ENCODE assay signal across 10 cellular contexts in genomic region chr5:62340392-62340791, GRCh38. TPM values are rescaled to one million over a fixed set of nuclear protein-coding genes. Genes with fewer than 3 reads are reported as not detected.
DNase-seq lines count a peak whose midpoint lies in the region; ATAC-seq and TF ChIP-seq lines count a peak whose summit lies in the region.
"Had no signal": no experiment of that assay in that cellular context is flagged by ENCODE, and none has a peak within 500 bp of the region (broad histone marks: within the 10 kb centered on the region; RNA-seq: fewer than 3 reads in every experiment).

No MANE protein-coding gene starts in this region.

- no peak overlapping the region for H3K4me3 Mint-ChIP-seq in CD8-positive, alpha-beta memory T cell
- H3K4me3 Mint-ChIP-seq in HFFc6 = no peak overlapping the region

- TF ChIP-seq CTCF in HFFc6 (IDR thresholded peaks at IDR 0.05) = peak; percentile 60
- peak; percentile 54 for TF ChIP-seq CTCF in WERI-Rb-1 (IDR thresholded peaks at IDR 0.05; ENCODE audit: low read depth, low read length)
- TF ChIP-seq CTCF in liver (IDR thresholded peaks at IDR 0.05; ENCODE audit: low read depth, low read length, missing input control) = peak; percentile 27
- TF ChIP-seq CTCF in GM13976 (IDR thresholded peaks at IDR 0.05; ENCODE audit: borderline replicate concordance, control extremely low read depth, extremely low read depth, insufficient read depth, missing control alignments) = no peak

- no peak for ATAC-seq in activated naive CD4-positive, alpha-beta T cell treated with anti-CD3 and anti-CD28 coated beads, Interleukin-2, amount 50 U/mL, for 72 hours

- peaks cover 0 to 13% (median 2%) of the 10 kb centered on the region in 3 donors for H3K36me3 Mint-ChIP-seq in CD8-positive, alpha-beta memory T cell
- H3K36me3 Mint-ChIP-seq in HFFc6 (ENCODE audit: low read depth) = peaks cover 4% of the 10 kb centered on the region; the same call in 1 of the 2 replicates
- peaks cover 0 to 17% of the 10 kb centered on the region in 2 donors for H3K36me3 Mint-ChIP-seq in activated naive CD4-positive, alpha-beta T cell treated with anti-CD3 and anti-CD28 coated beads, Interleukin-2, amount 50 U/mL, for 72 hours

- CTCF ChIA-PET in CD8-positive, alpha-beta memory T cell (lab: Charles Lee) = interaction anchor here (0.7 to 0.9 kb wide), 2 partner anchors 21 to 47 kb away, joined by 3 read pairs; no protein-coding TSS in a partner anchor

- 60% methylated on average over 1 of the region's 1 CpG for WGBS in liver

- no peaks in the 10 kb centered on the region for H3K27me3 ChIP-seq in CD8-positive, alpha-beta memory T cell (ENCODE audit: insufficient read depth, low read length, poor library complexity, severe bottlenecking)
- no peaks in the 10 kb centered on the region for H3K27me3 ChIP-seq in WERI-Rb-1 (ENCODE audit: insufficient read depth, low read depth, severe bottlenecking)
- no peaks in the 10 kb centered on the region for H3K27me3 ChIP-seq in liver (ENCODE audit: control insufficient read depth in 4 of 4, insufficient read depth in 4 of 4, low read length in 3 of 4)
- H3K27me3 ChIP-seq: SJCRH30 had no signal

- no peaks in the 10 kb centered on the region for H3K27me3 Mint-ChIP-seq in CD8-positive, alpha-beta memory T cell
- no peaks in the 10 kb centered on the region; the same call in 1 of the 2 replicates for H3K27me3 Mint-ChIP-seq in HFFc6 (ENCODE audit: insufficient read depth)

- peaks cover 58 to 82% (median 76%) of the 10 kb centered on the region in 3 donors for H3K4me1 Mint-ChIP-seq in CD8-positive, alpha-beta memory T cell
- peaks cover 31% of the 10 kb centered on the region for H3K4me1 Mint-ChIP-seq in HFFc6 (ENCODE audit: low read depth)

- in situ Hi-C loops in GM13976 (cut with MboI; ENCODE audit: low sequenced_read_pairs, unreplicated experiment) = no loop called here

- no peak overlapping the region for H3K27ac ChIP-seq in CD8-positive, alpha-beta memory T cell (ENCODE audit: low read depth, low read length)
- H3K27ac ChIP-seq in WERI-Rb-1 (no peak overlapping the region), liver (ENCODE audit: low read depth in 1 of 2, low read length in 2 of 2) (no peak overlapping the region)
- H3K27ac ChIP-seq: SJCRH30 had no signal

- POLR2A ChIA-PET in CD8-positive, alpha-beta memory T cell (lab: Charles Lee) = interaction anchor here (0.6 to 1.1 kb wide), 3 partner anchors 33 to 63 kb away, joined by 3 to 4 read pairs (median 3); partner anchors contain the start of gene KIF2A

- H3K9me3 Mint-ChIP-seq in CD8-positive, alpha-beta memory T cell = no peaks in the 10 kb centered on the region
- H3K9me3 Mint-ChIP-seq in HFFc6 = no peaks in the 10 kb centered on the region
- H3K9me3 Mint-ChIP-seq in activated naive CD4-positive, alpha-beta T cell treated with anti-CD3 and anti-CD28 coated beads, Interleukin-2, amount 50 U/mL, for 72 hours = no peaks in the 10 kb centered on the region

- no peak overlapping the region for H3K4me3 ChIP-seq in CD8-positive, alpha-beta memory T cell (ENCODE audit: low read length)
- no peak overlapping the region for H3K4me3 ChIP-seq in WERI-Rb-1 (ENCODE audit: low read depth, low read length)
- H3K4me3 ChIP-seq in liver (ENCODE audit: low read depth in 1 of 3, low read length in 3 of 3) = no peak overlapping the region
- H3K4me3 ChIP-seq: SJCRH30 had no signal

- TF ChIP-seq RAD21 in liver (IDR thresholded peaks at IDR 0.05) = peak; percentile 26 to 50

- peaks cover 28% of the 10 kb centered on the region for H3K4me1 ChIP-seq in CD8-positive, alpha-beta memory T cell (ENCODE audit: insufficient read depth, low read length)
- H3K4me1 ChIP-seq in liver (ENCODE audit: control insufficient read depth in 4 of 4, insufficient read depth in 4 of 4, low read length in 3 of 4) = no peaks in the 10 kb centered on the region
- H3K4me1 ChIP-seq: SJCRH30 had no signal

- H3K9ac ChIP-seq in liver (ENCODE audit: low read depth in 1 of 2, low read length in 2 of 2) = no peak overlapping the region

- H3K27ac Mint-ChIP-seq in CD8-positive, alpha-beta memory T cell = peak overlapping the region in 6 of 8 donors; percentile 0 to 29 (median 22)
- no peak overlapping the region for H3K27ac Mint-ChIP-seq in HFFc6
- no peak overlapping the region for H3K27ac Mint-ChIP-seq in activated naive CD4-positive, alpha-beta T cell treated with anti-CD3 and anti-CD28 coated beads, Interleukin-2, amount 50 U/mL, for 72 hours

- no peaks in the 10 kb centered on the region for H3K9me3 ChIP-seq in CD8-positive, alpha-beta memory T cell (ENCODE audit: low read length)
- H3K9me3 ChIP-seq in WERI-Rb-1 (ENCODE audit: severe bottlenecking) = no peaks in the 10 kb centered on the region
- H3K9me3 ChIP-seq in liver (ENCODE audit: control insufficient read depth in 4 of 4, low read length in 3 of 4) = no peaks in the 10 kb centered on the region
- H3K9me3 ChIP-seq: SJCRH30 had no signal

- DNase-seq in CD8-positive, alpha-beta memory T cell = peak in 1 of 5 donors; percentile 16
- no peak for DNase-seq in HFFc6
- DNase-seq in WERI-Rb-1 = no peak
- DNase-seq in activated naive CD4-positive, alpha-beta T cell treated with anti-CD3 and anti-CD28 coated beads, Interleukin-2, amount 50 U/mL, for 72 hours (ENCODE audit: low spot score in 2 of 2) = no peak
- DNase-seq in HuH-7 (ENCODE audit: low spot score) = no peak
- no peak for DNase-seq in GM13976 (ENCODE audit: low spot score)
- no peak for DNase-seq in NCI-H510A (lab: John Stamatoyannopoulos, UW)
- DNase-seq: activated naive CD4-positive, alpha-beta T cell treated with anti-CD3 and anti-CD28 coated beads, Interleukin-2, amount 50 U/mL, for 16 hours had no signal

- H3K36me3 ChIP-seq in CD8-positive, alpha-beta memory T cell (ENCODE audit: insufficient read depth, low read length) = peaks cover 9% of the 10 kb centered on the region
- H3K36me3 ChIP-seq in WERI-Rb-1 = no peaks in the 10 kb centered on the region
- H3K36me3 ChIP-seq in liver (ENCODE audit: control insufficient read depth in 4 of 4, insufficient read depth in 3 of 4, low read depth in 1 of 4, low read length in 3 of 4) = no peaks in the 10 kb centered on the region
- H3K36me3 ChIP-seq: SJCRH30 had no signal

TF ChIP-seq in liver, 16 proteins besides CTCF, POLR2A, EP300 and RAD21:
- TF ChIP-seq YY1 (IDR thresholded peaks at IDR 0.05) (no peak), FOXA2 (IDR thresholded peaks at IDR 0.05) (no peak), JUND (IDR thresholded peaks at IDR 0.05) (no peak), TAF1 (conservative IDR thresholded peaks at IDR 0.05) (no peak), RXRA (IDR thresholded peaks at IDR 0.05) (no peak)

RNA-seq across cellular contexts. Expression of gene KIF2A, which starts 34.4 kb away (rescaled TPM):
- total RNA-seq in CD8-positive, alpha-beta memory T cell = 100 to 1,000 TPM; 252 to 253 TPM
- 185 TPM for polyA plus RNA-seq in CD8-positive, alpha-beta memory T cell
- 10 to 100 TPM; 39.9 to 54.0 (median 49.3) TPM for total RNA-seq in HFFc6 (2021; fragmentation: NEBNext Ultra II Directional; extraction: Animal tissue kit (Norgen Biotek cat#: 25700))
- total RNA-seq in liver = 10 to 100 TPM in 1 of 2 donors, 1 to 10 TPM in 1; 7.2 to 17.5 TPM
- 1 to 10 TPM; 3.8 to 6.3 TPM for polyA plus RNA-seq in liver
- total RNA-seq in activated naive CD4-positive, alpha-beta T cell treated with anti-CD3 and anti-CD28 coated beads, Interleukin-2, amount 50 U/mL, for 72 hours = 100 to 1,000 TPM; 142 to 155 TPM

Comparison
In these comparisons a context has a peak if more than half of its experiments do, and no peak if none do; other contexts are left out.
1. H3K27ac Mint-ChIP-seq: peak in CD8-positive, alpha-beta memory T cell (6 of 8); none in HFFc6 (single experiment) and activated naive CD4-positive, alpha-beta T cell treated with anti-CD3 and anti-CD28 coated beads, Interleukin-2, amount 50 U/mL, for 72 hours (0 of 2).